In the genomic region with DNA sequence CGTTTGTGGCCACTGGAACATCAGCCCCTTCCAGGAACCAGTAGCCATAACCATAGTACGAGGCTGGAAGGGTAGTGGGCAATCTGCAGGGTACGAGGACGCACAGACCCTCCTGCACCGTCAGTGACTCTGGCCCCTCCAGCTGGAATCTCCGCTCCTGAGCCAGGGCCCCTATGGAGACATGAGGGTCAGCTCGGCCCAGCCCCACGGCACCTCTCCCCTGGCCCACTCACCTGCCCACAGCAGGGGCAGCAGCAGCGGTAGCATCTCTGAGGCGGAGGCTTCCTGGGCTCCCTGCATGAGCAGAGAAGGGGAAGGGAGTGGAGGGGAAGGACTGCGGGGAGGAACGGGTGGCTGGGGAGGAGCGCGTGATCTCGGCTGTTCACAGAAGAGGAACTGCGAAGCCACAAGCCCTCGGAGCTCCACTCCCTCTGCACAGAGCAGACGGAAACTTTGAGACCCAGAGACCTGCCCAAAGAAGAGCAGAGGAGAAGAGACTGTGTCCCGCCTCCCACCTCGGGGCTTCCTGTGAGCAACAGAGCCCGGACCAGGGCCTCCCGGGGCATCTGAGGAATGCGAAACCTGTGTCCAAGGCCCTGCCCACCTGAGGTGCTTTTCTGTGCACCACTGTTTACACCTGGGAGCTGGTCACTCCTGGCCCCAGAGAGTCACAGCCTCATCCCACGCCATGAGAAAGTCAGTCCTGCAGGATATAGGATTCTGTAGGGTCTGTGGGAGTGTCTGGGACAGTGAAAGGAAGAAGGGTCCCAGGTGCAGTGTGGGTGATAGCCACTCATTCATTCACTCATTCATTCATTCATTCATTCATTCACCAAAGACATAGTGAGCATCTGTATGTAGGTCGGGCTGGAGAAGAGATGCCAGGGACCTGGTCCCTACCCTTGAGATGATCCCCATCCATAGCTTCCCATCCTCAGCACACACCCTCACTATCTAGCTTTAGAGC, we compare ENCODE assay signal across 1 cellular context.
TF ChIP-seq lines count a peak whose summit lies in the region.

TSS of gene SIGLEC6 (minus strand) at position 322 of the 967 bp plus-strand sequence. CDS start at position 300, 22 bp downstream.

TF ChIP-seq in GM23338, 12 proteins besides CTCF, POLR2A, EP300 and RAD21 (continued from another document):
- TF ChIP-seq, protein P1, sequence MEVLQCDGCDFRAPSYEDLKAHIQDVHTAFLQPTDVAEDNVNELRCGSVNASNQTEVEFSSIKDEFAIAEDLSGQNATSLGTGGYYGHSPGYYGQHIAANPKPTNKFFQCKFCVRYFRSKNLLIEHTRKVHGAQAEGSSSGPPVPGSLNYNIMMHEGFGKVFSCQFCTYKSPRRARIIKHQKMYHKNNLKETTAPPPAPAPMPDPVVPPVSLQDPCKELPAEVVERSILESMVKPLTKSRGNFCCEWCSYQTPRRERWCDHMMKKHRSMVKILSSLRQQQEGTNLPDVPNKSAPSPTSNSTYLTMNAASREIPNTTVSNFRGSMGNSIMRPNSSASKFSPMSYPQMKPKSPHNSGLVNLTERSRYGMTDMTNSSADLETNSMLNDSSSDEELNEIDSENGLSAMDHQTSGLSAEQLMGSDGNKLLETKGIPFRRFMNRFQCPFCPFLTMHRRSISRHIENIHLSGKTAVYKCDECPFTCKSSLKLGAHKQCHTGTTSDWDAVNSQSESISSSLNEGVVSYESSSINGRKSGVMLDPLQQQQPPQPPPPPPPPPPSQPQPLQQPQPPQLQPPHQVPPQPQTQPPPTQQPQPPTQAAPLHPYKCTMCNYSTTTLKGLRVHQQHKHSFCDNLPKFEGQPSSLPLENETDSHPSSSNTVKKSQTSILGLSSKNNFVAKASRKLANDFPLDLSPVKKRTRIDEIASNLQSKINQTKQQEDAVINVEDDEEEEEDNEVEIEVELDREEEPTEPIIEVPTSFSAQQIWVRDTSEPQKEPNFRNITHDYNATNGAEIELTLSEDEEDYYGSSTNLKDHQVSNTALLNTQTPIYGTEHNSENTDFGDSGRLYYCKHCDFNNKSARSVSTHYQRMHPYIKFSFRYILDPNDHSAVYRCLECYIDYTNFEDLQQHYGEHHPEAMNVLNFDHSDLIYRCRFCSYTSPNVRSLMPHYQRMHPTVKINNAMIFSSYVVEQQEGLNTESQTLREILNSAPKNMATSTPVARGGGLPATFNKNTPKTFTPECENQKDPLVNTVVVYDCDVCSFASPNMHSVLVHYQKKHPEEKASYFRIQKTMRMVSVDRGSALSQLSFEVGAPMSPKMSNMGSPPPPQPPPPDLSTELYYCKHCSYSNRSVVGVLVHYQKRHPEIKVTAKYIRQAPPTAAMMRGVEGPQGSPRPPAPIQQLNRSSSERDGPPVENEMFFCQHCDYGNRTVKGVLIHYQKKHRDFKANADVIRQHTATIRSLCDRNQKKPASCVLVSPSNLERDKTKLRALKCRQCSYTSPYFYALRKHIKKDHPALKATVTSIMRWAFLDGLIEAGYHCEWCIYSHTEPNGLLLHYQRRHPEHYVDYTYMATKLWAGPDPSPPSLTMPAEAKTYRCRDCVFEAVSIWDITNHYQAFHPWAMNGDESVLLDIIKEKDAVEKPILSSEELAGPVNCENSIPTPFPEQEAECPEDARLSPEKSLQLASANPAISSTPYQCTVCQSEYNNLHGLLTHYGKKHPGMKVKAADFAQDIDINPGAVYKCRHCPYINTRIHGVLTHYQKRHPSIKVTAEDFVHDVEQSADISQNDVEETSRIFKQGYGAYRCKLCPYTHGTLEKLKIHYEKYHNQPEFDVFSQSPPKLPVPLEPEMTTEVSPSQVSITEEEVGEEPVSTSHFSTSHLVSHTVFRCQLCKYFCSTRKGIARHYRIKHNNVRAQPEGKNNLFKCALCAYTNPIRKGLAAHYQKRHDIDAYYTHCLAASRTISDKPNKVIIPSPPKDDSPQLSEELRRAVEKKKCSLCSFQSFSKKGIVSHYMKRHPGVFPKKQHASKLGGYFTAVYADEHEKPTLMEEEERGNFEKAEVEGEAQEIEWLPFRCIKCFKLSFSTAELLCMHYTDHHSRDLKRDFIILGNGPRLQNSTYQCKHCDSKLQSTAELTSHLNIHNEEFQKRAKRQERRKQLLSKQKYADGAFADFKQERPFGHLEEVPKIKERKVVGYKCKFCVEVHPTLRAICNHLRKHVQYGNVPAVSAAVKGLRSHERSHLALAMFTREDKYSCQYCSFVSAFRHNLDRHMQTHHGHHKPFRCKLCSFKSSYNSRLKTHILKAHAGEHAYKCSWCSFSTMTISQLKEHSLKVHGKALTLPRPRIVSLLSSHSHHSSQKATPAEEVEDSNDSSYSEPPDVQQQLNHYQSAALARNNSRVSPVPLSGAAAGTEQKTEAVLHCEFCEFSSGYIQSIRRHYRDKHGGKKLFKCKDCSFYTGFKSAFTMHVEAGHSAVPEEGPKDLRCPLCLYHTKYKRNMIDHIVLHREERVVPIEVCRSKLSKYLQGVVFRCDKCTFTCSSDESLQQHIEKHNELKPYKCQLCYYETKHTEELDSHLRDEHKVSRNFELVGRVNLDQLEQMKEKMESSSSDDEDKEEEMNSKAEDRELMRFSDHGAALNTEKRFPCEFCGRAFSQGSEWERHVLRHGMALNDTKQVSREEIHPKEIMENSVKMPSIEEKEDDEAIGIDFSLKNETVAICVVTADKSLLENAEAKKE (CRISPR knock-in tag; IDR thresholded peaks at IDR 0.05), result no peak
- TF ChIP-seq CREB1 (CRISPR knock-in tag; IDR thresholded peaks at IDR 0.05; ENCODE audit: low read depth), result no peak
- TF ChIP-seq POLR2AphosphoS5 (IDR thresholded peaks at IDR 0.05; ENCODE audit: low read depth), result no peak
- TF ChIP-seq JUNB (IDR thresholded peaks at IDR 0.05; ENCODE audit: unreplicated experiment), result no peak
- TF ChIP-seq ETS1 (IDR thresholded peaks at IDR 0.05), result no peak
- no peak for TF ChIP-seq STAT1 (IDR thresholded peaks at IDR 0.05; ENCODE audit: unreplicated experiment)
- no peak for TF ChIP-seq ZNF114 (CRISPR knock-in tag; IDR thresholded peaks at IDR 0.05)
